In genomic region chr5:14816999-14817761, GRCh38 we compare ENCODE assay signal across 8 cellular contexts. TPM values are rescaled to one million over a fixed set of nuclear protein-coding genes. Genes with fewer than 3 reads are reported as not detected.
DNase-seq lines count a peak whose midpoint lies in the region; ATAC-seq, FAIRE-seq and TF ChIP-seq lines count a peak whose summit lies in the region.

No MANE protein-coding gene starts in this region.

- ATAC-seq in activated CD8-positive, alpha-beta T cell treated with anti-CD3 and anti-CD28 coated beads, Interleukin-2, amount 10 ng/mL, durations not matched to agents 7 days and 5 days: no peak
- ATAC-seq in thoracic aorta (ENCODE audit: insufficient number of reproducible peaks, low FRiP score, low read depth): peak; percentile 51

- H3K4me1 ChIP-seq in thoracic aorta (ENCODE audit: control insufficient read depth in 1 of 2, low read depth in 2 of 2): peaks cover 23 to 67% of the 10 kb centered on the region in 2 donors

- H3K36me3 ChIP-seq in thoracic aorta: no peaks in the 10 kb centered on the region

- H3K9me3 ChIP-seq in thoracic aorta: no peaks in the 10 kb centered on the region

- H3K4me3 ChIP-seq in thoracic aorta: no peak overlapping the region

- peaks cover 41% of the 10 kb centered on the region for H3K4me1 Mint-ChIP-seq in activated CD8-positive, alpha-beta T cell treated with anti-CD3 and anti-CD28 coated beads, Interleukin-2, amount 10 ng/mL, durations not matched to agents 7 days and 5 days (ENCODE audit: low read depth)

- POLR2A ChIA-PET in activated CD8-positive, alpha-beta T cell treated with anti-CD3 and anti-CD28 coated beads, Interleukin-2, amount 10 ng/mL, durations not matched to agents 7 days and 5 days (lab: Charles Lee): no interaction called here

- peak overlapping the region; percentile 40 to 64 for H3K27ac ChIP-seq in thoracic aorta

- H3K27me3 Mint-ChIP-seq in activated CD8-positive, alpha-beta T cell treated with anti-CD3 and anti-CD28 coated beads, Interleukin-2, amount 10 ng/mL, durations not matched to agents 7 days and 5 days (ENCODE audit: low read depth): no peaks in the 10 kb centered on the region

- no peak for TF ChIP-seq CTCF in thoracic aorta (IDR thresholded peaks at IDR 0.05)
- no peak for TF ChIP-seq CTCF in D721Med (IDR thresholded peaks at IDR 0.05; ENCODE audit: insufficient read depth, missing control alignments)

- no peak overlapping the region for H3K27ac Mint-ChIP-seq in activated CD8-positive, alpha-beta T cell treated with anti-CD3 and anti-CD28 coated beads, Interleukin-2, amount 10 ng/mL, durations not matched to agents 7 days and 5 days

- no peaks in the 10 kb centered on the region for H3K27me3 ChIP-seq in thoracic aorta (replicated peaks; ENCODE audit: insufficient read depth)

- no peaks in the 10 kb centered on the region for H3K9me3 Mint-ChIP-seq in activated CD8-positive, alpha-beta T cell treated with anti-CD3 and anti-CD28 coated beads, Interleukin-2, amount 10 ng/mL, durations not matched to agents 7 days and 5 days (ENCODE audit: insufficient read depth)

- H3K36me3 Mint-ChIP-seq in activated CD8-positive, alpha-beta T cell treated with anti-CD3 and anti-CD28 coated beads, Interleukin-2, amount 10 ng/mL, durations not matched to agents 7 days and 5 days (ENCODE audit: low read depth): peaks cover 8% of the 10 kb centered on the region

- FAIRE-seq in D721Med (lab: Jason Lieb, UNC): no peak

- CTCF ChIA-PET in activated CD8-positive, alpha-beta T cell treated with anti-CD3 and anti-CD28 coated beads, Interleukin-2, amount 10 ng/mL, durations not matched to agents 7 days and 5 days (lab: Charles Lee): interaction anchor here (1.1 to 1.6 kb wide), 2 partner anchors 23 to 49 kb away, joined by 3 to 4 read pairs; no protein-coding TSS in a partner anchor

- no peak overlapping the region for H3K4me3 Mint-ChIP-seq in activated CD8-positive, alpha-beta T cell treated with anti-CD3 and anti-CD28 coated beads, Interleukin-2, amount 10 ng/mL, durations not matched to agents 7 days and 5 days

- peak; percentile 46 for DNase-seq in activated T-cell treated with anti-CD3 and anti-CD28 coated beads for 48 hours (ENCODE audit: low read depth)
- DNase-seq in activated T-cell treated with anti-CD3 and anti-CD28 coated beads, Interleukin-2, amount 50 U/mL, for 1 hour: no peak
- peak; percentile 30 for DNase-seq in activated CD8-positive, alpha-beta T cell treated with anti-CD3 and anti-CD28 coated beads, Interleukin-2, amount 10 ng/mL, durations not matched to agents 7 days and 5 days
- peak; percentile 19 for DNase-seq in hepatic stellate cell (ENCODE audit: low spot score)
- peak; percentile 40 for DNase-seq in thoracic aorta (ENCODE audit: low spot score)
- DNase-seq in NCI-H2196 treated with DMSO at 0.1 percent for 48 hours (lab: John Stamatoyannopoulos, UW; ENCODE audit: unreplicated experiment): no peak
- DNase-seq in putamen (ENCODE audit: low spot score): no peak
- no peak for DNase-seq in D721Med (ENCODE audit: insufficient read length, low spot score)

RNA-seq across cellular contexts. Expression of gene ANKH, which starts 54.4 kb away (rescaled TPM):
- total RNA-seq in activated CD8-positive, alpha-beta T cell treated with anti-CD3 and anti-CD28 coated beads, Interleukin-2, amount 10 ng/mL, durations not matched to agents 7 days and 5 days: 10 to 100 TPM; 32.1 to 36.0 TPM
- total RNA-seq in thoracic aorta: 100 to 1,000 TPM; 177 to 205 TPM

Comparison
In these comparisons a context has a peak if more than half of its experiments do, and no peak if none do; other contexts are left out.
1. DNase-seq: peak in activated T-cell treated with anti-CD3 and anti-CD28 coated beads for 48 hours (single experiment), activated CD8-positive, alpha-beta T cell treated with anti-CD3 and anti-CD28 coated beads, Interleukin-2, amount 10 ng/mL, durations not matched to agents 7 days and 5 days (single experiment), hepatic stellate cell (single experiment) and thoracic aorta (single experiment); none in activated T-cell treated with anti-CD3 and anti-CD28 coated beads, Interleukin-2, amount 50 U/mL, for 1 hour (single experiment), NCI-H2196 treated with DMSO at 0.1 percent for 48 hours (single experiment), putamen (single experiment) and D721Med (single experiment).
2. RNA of gene ANKH, which starts 54.4 kb away (total RNA-seq): 177 to 205 TPM in thoracic aorta; 32.1 to 36.0 TPM in activated CD8-positive, alpha-beta T cell treated with anti-CD3 and anti-CD28 coated beads, Interleukin-2, amount 10 ng/mL, durations not matched to agents 7 days and 5 days; every median in the first group is over 4 times any median in the second.